8 cellular contexts compared by ENCODE assay signal in the genomic region with DNA sequence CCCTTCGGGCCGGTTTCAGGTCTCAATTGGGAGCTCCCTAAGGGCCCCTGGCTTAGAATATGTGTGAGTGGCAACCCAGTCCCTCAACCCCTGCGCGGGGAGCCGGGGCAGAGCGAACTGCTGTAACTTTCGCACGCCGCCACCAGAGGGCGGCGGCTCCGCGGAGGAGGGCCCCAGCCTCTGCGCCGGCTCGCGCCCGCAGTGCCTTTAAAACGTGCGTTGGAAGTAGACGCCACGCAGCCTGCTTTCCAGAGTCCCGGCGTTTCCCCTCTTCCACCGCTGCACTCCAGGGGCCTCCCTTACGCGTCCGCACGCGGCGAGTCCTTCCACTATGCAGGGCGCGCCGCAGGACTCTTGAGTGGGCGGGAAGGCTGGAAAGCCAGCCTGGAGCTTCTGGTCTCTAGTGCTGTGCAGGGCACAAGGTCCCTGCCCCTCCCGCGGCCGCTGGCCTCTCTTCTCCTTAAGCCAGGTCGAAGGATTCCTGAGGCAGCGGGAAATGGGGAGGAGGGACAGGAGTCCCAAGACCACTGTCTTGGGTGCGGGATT. TPM values are rescaled to one million over a fixed set of nuclear protein-coding genes. Genes with fewer than 3 reads are reported as not detected.
A peak's percentile ranks its signal among the peaks of the same experiment; 100 is the strongest.
DNase-seq lines count a peak whose midpoint lies in the region; ATAC-seq and FAIRE-seq lines count a peak whose summit lies in the region.

No MANE protein-coding gene starts in this region.

- peak; percentile 67 for ATAC-seq in HG03108 (IDR thresholded peaks at IDR 0.05; ENCODE audit: unreplicated experiment)
- ATAC-seq in activated CD4-positive, CD25-positive, alpha-beta regulatory T cell treated with anti-CD3 and anti-CD28 coated beads, Interleukin-2, amount 50 U/mL, for 24 hours, result peak; percentile 92 to 95

- H3K27ac ChIP-seq in layer of hippocampus (ENCODE audit: low read depth, low read length), result peak overlapping the region; percentile 27

- no peaks in the 10 kb centered on the region for H3K27me3 ChIP-seq in layer of hippocampus (ENCODE audit: control insufficient read depth, insufficient read depth, low read length)

- peak; percentile 62 for FAIRE-seq in GM18507 (lab: Jason Lieb, UNC)

- DNase-seq in A172 (ENCODE audit: low spot score), result peak; percentile 41
- DNase-seq in GM18507 (ENCODE audit: extremely low spot score, insufficient read length, low read depth), result peak; percentile 73
- peak; percentile 61 for DNase-seq in NCI-H2227 treated with DMSO at 0.1 percent for 48 hours (lab: John Stamatoyannopoulos, UW)
- peak; percentile 76 for DNase-seq in cerebellum (ENCODE audit: low spot score)
- peak; percentile 61 to 69 for DNase-seq in stimulated activated CD4-positive, alpha-beta T cell treated with anti-CD3 and anti-CD28 coated beads, Interleukin-1b, Interleukin-23, amount 100 ng/mL, for 4 hours (ENCODE audit: low read depth in 2 of 2)

RNA-seq across cellular contexts. Expression of a gene that starts 23.7 kb away (rescaled TPM):
- not detected in 2 replicates for total RNA-seq in A172 (2014; rRNA removed; shearing (Covaris generic))
- total RNA-seq in cerebellum, result not detected

RNA-seq across cellular contexts. Expression of a gene that starts 38.2 kb away (rescaled TPM):
- not detected in 2 replicates for total RNA-seq in A172 (2014; rRNA removed; shearing (Covaris generic))
- 14.9 TPM for total RNA-seq in cerebellum

Comparison
In these comparisons a context has a peak if more than half of its experiments do, and no peak if none do; other contexts are left out.
1. Peak in every context shown above with its lines: DNase-seq, ATAC-seq and H3K27ac ChIP-seq.
2. RNA of a gene that starts 38.2 kb away (total RNA-seq): 14.9 TPM in cerebellum (single experiment); not detected in A172; every median in the first group is over 10 times any median in the second.